In the genomic region with DNA sequence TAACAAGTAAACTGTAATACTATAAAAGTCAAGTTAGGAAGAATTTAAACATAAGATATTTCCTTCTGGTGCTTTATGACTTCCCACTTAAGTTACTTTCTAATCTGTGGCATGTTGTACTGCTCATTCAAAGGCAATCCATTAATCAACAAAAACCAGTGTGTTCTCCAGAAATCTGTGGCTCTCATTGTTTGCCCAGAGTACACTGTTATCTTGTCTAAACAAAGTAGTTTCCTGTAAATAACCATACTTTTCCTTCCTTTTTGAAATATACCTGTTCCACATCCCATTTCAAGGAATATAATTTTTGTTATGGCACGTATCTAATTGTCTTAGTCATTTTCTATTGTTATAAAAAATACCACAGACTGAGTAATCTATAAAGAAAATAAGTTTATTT, we compare ENCODE assay signal across 25 cellular contexts.
"Had no signal": no experiment of that assay in that cellular context is flagged by ENCODE, and none has a peak within 500 bp of the region (broad histone marks: within the 10 kb centered on the region; RNA-seq: fewer than 3 reads in every experiment).

No MANE protein-coding gene starts in this region.

- H3K4me3 Mint-ChIP-seq: activated B cell treated with CpG ODN at 0.5 μM for 24 hours; activated CD4-positive, alpha-beta memory T cell treated with anti-CD3 and anti-CD28 coated beads, Interleukin-2, amount 10 ng/mL, durations not matched to agents 7 days and 5 days; activated naive CD4-positive, alpha-beta T cell treated with anti-CD3 and anti-CD28 coated beads, Interleukin-2, amount 10 ng/mL, durations not matched to agents 7 days and 5 days; activated naive CD8-positive, alpha-beta T cell treated with anti-CD3 and anti-CD28 coated beads, Interleukin-2, amount 10 ng/mL, durations not matched to agents 7 days and 5 days; activated T-cell treated with anti-CD3 and anti-CD28 coated beads, Interleukin-2, amount 50 U/mL, for 72 hours; central memory CD8-positive, alpha-beta T cell; T-cell had no signal

- ATAC-seq: activated T-cell treated with anti-CD3 and anti-CD28 coated beads, Interleukin-2, amount 50 U/mL, for 72 hours; T-cell had no signal

- H3K36me3 Mint-ChIP-seq: activated naive CD4-positive, alpha-beta T cell treated with anti-CD3 and anti-CD28 coated beads, Interleukin-2, amount 10 ng/mL, durations not matched to agents 7 days and 5 days; activated naive CD8-positive, alpha-beta T cell treated with anti-CD3 and anti-CD28 coated beads, Interleukin-2, amount 10 ng/mL, durations not matched to agents 7 days and 5 days; T-cell had no signal

- H3K27ac Mint-ChIP-seq: activated B cell treated with CpG ODN at 0.5 μM for 24 hours; activated CD4-positive, alpha-beta memory T cell treated with anti-CD3 and anti-CD28 coated beads, Interleukin-2, amount 10 ng/mL, durations not matched to agents 7 days and 5 days; activated naive CD4-positive, alpha-beta T cell treated with anti-CD3 and anti-CD28 coated beads, Interleukin-2, amount 10 ng/mL, durations not matched to agents 7 days and 5 days; activated naive CD8-positive, alpha-beta T cell treated with anti-CD3 and anti-CD28 coated beads, Interleukin-2, amount 10 ng/mL, durations not matched to agents 7 days and 5 days; activated T-cell treated with anti-CD3 and anti-CD28 coated beads, Interleukin-2, amount 50 U/mL, for 72 hours; activated T-helper 2 cell treated with anti-CD3 and anti-CD28 coated beads, Interferon-gamma antibody, Interleukin-2, Interleukin-4, amounts not matched to agents 10 μg/mL and 5 μg/mL and 100 μg/mL, durations not matched to agents 14 hours and 24 hours and 36 hours; T-cell had no signal

- H3K4me1 Mint-ChIP-seq: activated B cell treated with CpG ODN at 0.5 μM for 24 hours; activated CD4-positive, alpha-beta memory T cell treated with anti-CD3 and anti-CD28 coated beads, Interleukin-2, amount 10 ng/mL, durations not matched to agents 7 days and 5 days; activated naive CD4-positive, alpha-beta T cell treated with anti-CD3 and anti-CD28 coated beads, Interleukin-2, amount 10 ng/mL, durations not matched to agents 7 days and 5 days; activated naive CD8-positive, alpha-beta T cell treated with anti-CD3 and anti-CD28 coated beads, Interleukin-2, amount 10 ng/mL, durations not matched to agents 7 days and 5 days; central memory CD8-positive, alpha-beta T cell; T-cell had no signal

- DNase-seq: activated B cell treated with CpG ODN at 0.5 μM for 24 hours; activated CD4-positive, alpha-beta memory T cell treated with anti-CD3 and anti-CD28 coated beads, Interleukin-2, amount 10 ng/mL, durations not matched to agents 7 days and 5 days; activated CD4-positive, alpha-beta T cell treated with anti-CD3 and anti-CD28 coated beads for 1 hour; activated CD4-positive, alpha-beta T cell treated with anti-CD3 and anti-CD28 coated beads, Interleukin-2, amount 50 U/mL, for 1 hour; activated CD8-positive, alpha-beta memory T cell treated with anti-CD3 and anti-CD28 coated beads, Interleukin-2, amount 50 U/mL, for 4 hours; activated gamma-delta T cell treated with Interleukin-2 at 50 U/mL for 16 hours; activated naive CD4-positive, alpha-beta T cell treated with anti-CD3 and anti-CD28 coated beads, Interleukin-2, amount 10 ng/mL, durations not matched to agents 7 days and 5 days; activated naive CD8-positive, alpha-beta T cell treated with anti-CD3 and anti-CD28 coated beads, Interleukin-2, amount 10 ng/mL, durations not matched to agents 7 days and 5 days; activated T-cell treated with anti-CD3 and anti-CD28 coated beads, Interleukin-2, amount 50 U/mL, for 72 hours; adrenal gland; aorta; Karpas-422; MM.1S; NCI-H1105; NCI-H1436; NCI-H1694 treated with DMSO at 0.1 percent for 48 hours; NCI-H2081; NCI-H446; NCI-H524; SIG-M5; T-cell; T-helper 2 cell; T1000 had no signal

- H3K27me3 Mint-ChIP-seq: activated B cell treated with CpG ODN at 0.5 μM for 24 hours; activated CD4-positive, alpha-beta memory T cell treated with anti-CD3 and anti-CD28 coated beads, Interleukin-2, amount 10 ng/mL, durations not matched to agents 7 days and 5 days; activated naive CD4-positive, alpha-beta T cell treated with anti-CD3 and anti-CD28 coated beads, Interleukin-2, amount 10 ng/mL, durations not matched to agents 7 days and 5 days; activated naive CD8-positive, alpha-beta T cell treated with anti-CD3 and anti-CD28 coated beads, Interleukin-2, amount 10 ng/mL, durations not matched to agents 7 days and 5 days; central memory CD8-positive, alpha-beta T cell had no signal

- H3K9me3 Mint-ChIP-seq: activated B cell treated with CpG ODN at 0.5 μM for 24 hours; activated CD4-positive, alpha-beta memory T cell treated with anti-CD3 and anti-CD28 coated beads, Interleukin-2, amount 10 ng/mL, durations not matched to agents 7 days and 5 days; activated naive CD4-positive, alpha-beta T cell treated with anti-CD3 and anti-CD28 coated beads, Interleukin-2, amount 10 ng/mL, durations not matched to agents 7 days and 5 days; activated naive CD8-positive, alpha-beta T cell treated with anti-CD3 and anti-CD28 coated beads, Interleukin-2, amount 10 ng/mL, durations not matched to agents 7 days and 5 days; activated T-cell treated with anti-CD3 and anti-CD28 coated beads, Interleukin-2, amount 50 U/mL, for 72 hours; activated T-helper 2 cell treated with anti-CD3 and anti-CD28 coated beads, Interferon-gamma antibody, Interleukin-2, Interleukin-4, amounts not matched to agents 10 μg/mL and 5 μg/mL and 100 μg/mL, durations not matched to agents 14 hours and 24 hours and 36 hours; T-cell had no signal
